In the genomic region with DNA sequence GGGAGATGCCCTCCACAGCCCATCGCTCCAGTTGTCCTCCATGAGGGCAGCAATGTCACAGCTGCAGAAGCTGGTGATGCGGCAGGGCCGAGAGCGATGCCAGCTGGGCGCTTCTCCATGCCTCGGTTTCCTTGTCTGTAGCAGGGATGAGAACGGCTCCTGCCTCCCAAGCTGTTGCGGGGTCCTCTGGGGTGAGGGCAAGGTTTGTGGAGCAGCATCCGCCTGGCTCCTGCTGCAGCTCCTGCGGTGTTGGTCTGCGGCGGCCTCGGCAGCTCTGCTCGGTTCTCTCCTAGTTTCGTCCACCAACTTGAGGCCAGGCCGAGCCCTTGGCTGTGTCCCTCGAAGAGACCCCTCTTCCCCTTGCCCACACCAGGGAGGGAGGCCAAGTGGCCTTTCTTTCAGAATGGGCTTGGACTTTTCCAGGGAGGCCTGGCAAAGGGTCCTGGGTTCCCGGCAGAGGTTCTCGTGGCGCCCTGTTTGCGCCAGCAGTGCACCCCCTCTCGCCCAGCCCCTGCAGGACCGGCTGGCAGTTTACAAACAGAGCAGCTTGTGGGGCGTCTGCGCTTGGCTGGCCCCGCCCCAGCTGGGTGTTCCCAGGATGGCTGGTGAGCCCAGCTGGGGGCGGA, we compare ENCODE assay signal across 13 cellular contexts.
"Had no signal": no experiment of that assay in that cellular context is flagged by ENCODE, and none has a peak within 500 bp of the region (broad histone marks: within the 10 kb centered on the region; RNA-seq: fewer than 3 reads in every experiment).

No MANE protein-coding gene starts in this region.

- ATAC-seq: natural killer cell had no signal

- H3K27me3 ChIP-seq: right atrium auricular region, transverse colon had no signal

- DNase-seq: activated CD4-positive, alpha-beta T cell treated with anti-CD3 and anti-CD28 coated beads, Interleukin-2, amount 50 U/mL, for 48 hours; activated naive CD4-positive, alpha-beta T cell treated with anti-CD3 and anti-CD28 coated beads, Interleukin-2, amount 50 U/mL, for 16 hours; endodermal cell; kidney; left ventricle myocardium inferior; natural killer cell; stimulated activated CD4-positive, alpha-beta T cell treated with anti-CD3 and anti-CD28 coated beads, Interleukin-15, amount 100 ng/mL, for 24 hours; stimulated activated CD4-positive, alpha-beta T cell treated with anti-CD3 and anti-CD28 coated beads, Interleukin-4, amount 100 ng/mL, for 1 hour; stimulated activated naive CD4-positive, alpha-beta T cell; transverse colon had no signal

- H3K36me3 ChIP-seq: left ventricle myocardium inferior, right atrium auricular region, transverse colon had no signal

- H3K9me3 ChIP-seq: left ventricle myocardium inferior, right atrium auricular region, transverse colon had no signal

- H3K4me1 ChIP-seq: left ventricle myocardium inferior, transverse colon had no signal

- H3K4me3 ChIP-seq: dorsolateral prefrontal cortex, left ventricle myocardium inferior, right atrium auricular region, transverse colon had no signal

- FAIRE-seq: kidney had no signal

- H3K27ac ChIP-seq: left ventricle myocardium inferior, right atrium auricular region, transverse colon, VCaP had no signal
